1 cellular context compared by ENCODE assay signal in the genomic region with DNA sequence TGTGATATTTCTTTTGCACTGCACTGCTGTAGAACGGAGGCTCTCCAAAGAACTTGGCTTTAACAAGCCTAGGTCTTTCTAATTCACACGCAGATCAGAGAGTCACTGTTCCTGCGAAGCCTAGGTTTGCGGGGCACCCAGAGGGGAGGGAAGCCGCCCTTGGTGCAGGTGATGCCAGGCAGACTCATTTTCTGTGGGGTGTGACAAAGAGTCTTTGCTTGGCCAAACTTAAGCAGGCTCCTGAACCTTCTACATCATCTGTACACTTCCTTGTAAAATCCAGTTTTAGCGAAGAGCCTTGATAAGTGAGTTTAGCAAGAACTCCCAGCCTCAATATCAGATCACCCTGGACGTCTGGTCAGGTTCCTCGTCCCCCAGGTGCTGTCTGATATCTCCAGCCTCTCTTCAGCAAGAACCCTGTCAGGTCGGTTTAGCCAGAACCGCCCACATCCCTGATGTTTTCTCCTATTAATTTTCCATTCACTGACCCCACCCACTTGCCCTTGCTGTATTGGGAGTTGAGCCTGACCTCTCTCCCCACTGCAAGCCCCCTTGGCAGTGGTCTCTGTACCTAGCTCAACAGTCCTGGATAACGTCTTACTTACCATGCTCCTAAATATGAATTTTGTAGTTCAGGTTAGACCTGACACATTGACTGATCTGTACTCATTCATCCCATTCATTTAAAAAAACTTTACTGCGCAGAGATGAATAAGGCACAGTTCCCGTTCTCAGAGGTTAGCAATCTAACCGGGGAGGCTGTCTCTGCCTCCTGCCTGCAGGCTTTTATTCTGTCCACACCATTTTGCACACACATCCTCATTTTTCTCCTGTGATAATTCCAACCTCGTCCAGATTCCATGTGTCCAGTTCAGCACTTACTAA.
TF ChIP-seq lines count a peak whose summit lies in the region.

No MANE protein-coding gene starts in this region.

TF ChIP-seq in HepG2, 621 proteins besides CTCF, POLR2A, EP300 and RAD21:
- TF ChIP-seq NFRKB (IDR thresholded peaks at IDR 0.05) (no peak), ZNF138 (CRISPR knock-in tag; IDR thresholded peaks at IDR 0.05; ENCODE audit: low read depth) (no peak), HOXA7 (CRISPR knock-in tag; IDR thresholded peaks at IDR 0.05) (no peak), YEATS4 (CRISPR knock-in tag; IDR thresholded peaks at IDR 0.05; ENCODE audit: borderline replicate concordance) (0 out of 2 replicates have a peak, but pooled peaks have one; percentile 0), PHF21A (CRISPR knock-in tag; IDR thresholded peaks at IDR 0.05) (peak; percentile 24; the same call in 1 of the 2 replicates), SP2 (CRISPR knock-in tag; IDR thresholded peaks at IDR 0.05) (no peak)
- TF ChIP-seq, protein P1, sequence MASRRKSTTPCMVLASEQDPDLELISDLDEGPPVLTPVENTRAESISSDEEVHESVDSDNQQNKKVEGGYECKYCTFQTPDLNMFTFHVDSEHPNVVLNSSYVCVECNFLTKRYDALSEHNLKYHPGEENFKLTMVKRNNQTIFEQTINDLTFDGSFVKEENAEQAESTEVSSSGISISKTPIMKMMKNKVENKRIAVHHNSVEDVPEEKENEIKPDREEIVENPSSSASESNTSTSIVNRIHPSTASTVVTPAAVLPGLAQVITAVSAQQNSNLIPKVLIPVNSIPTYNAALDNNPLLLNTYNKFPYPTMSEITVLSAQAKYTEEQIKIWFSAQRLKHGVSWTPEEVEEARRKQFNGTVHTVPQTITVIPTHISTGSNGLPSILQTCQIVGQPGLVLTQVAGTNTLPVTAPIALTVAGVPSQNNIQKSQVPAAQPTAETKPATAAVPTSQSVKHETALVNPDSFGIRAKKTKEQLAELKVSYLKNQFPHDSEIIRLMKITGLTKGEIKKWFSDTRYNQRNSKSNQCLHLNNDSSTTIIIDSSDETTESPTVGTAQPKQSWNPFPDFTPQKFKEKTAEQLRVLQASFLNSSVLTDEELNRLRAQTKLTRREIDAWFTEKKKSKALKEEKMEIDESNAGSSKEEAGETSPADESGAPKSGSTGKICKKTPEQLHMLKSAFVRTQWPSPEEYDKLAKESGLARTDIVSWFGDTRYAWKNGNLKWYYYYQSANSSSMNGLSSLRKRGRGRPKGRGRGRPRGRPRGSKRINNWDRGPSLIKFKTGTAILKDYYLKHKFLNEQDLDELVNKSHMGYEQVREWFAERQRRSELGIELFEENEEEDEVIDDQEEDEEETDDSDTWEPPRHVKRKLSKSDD (CRISPR knock-in tag; IDR thresholded peaks at IDR 0.05; ENCODE audit: low read depth), result no peak
- TF ChIP-seq, protein P2, sequence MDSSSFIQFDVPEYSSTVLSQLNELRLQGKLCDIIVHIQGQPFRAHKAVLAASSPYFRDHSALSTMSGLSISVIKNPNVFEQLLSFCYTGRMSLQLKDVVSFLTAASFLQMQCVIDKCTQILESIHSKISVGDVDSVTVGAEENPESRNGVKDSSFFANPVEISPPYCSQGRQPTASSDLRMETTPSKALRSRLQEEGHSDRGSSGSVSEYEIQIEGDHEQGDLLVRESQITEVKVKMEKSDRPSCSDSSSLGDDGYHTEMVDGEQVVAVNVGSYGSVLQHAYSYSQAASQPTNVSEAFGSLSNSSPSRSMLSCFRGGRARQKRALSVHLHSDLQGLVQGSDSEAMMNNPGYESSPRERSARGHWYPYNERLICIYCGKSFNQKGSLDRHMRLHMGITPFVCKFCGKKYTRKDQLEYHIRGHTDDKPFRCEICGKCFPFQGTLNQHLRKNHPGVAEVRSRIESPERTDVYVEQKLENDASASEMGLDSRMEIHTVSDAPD (CRISPR knock-in tag; IDR thresholded peaks at IDR 0.05), result no peak
TF ChIP-seq in HepG2: peak in this region for 2.
